Comparison of ENCODE assay signal across 9 cellular contexts in the genomic region with DNA sequence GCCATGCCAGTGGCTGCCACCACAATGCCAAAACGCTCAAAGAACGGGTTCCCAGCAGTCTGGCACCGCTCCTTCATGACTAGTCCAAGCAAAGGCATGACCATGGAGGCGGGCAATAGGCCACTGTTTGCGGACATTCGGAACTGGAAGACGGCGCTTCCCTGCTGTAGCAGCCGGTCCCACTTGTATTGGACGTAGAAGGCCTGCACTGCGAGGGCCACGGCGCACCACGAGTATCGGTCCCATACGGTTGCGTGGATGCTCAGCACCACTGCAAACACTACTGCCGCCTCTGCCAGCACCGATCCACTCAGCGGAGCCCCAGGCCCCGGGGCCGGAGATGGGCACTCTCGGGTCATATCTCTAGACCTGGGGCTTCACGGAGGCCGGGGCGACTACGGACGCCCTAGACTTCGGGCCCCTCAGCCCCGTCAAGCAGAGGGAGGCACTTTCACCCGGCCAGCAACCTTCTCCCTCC. TPM values are rescaled to one million over a fixed set of nuclear protein-coding genes. Genes with fewer than 3 reads are reported as not detected.
DNase-seq lines count a peak whose midpoint lies in the region; ATAC-seq, FAIRE-seq and TF ChIP-seq lines count a peak whose summit lies in the region.
"Had no signal": no experiment of that assay in that cellular context is flagged by ENCODE, and none has a peak within 500 bp of the region (broad histone marks: within the 10 kb centered on the region; RNA-seq: fewer than 3 reads in every experiment).

No MANE protein-coding gene starts in this region.

- intact Hi-C loops in Right ventricle myocardium superior (cut with DNase I), result no loop called here
- intact Hi-C loops in pancreas (cut with DNase I), result no loop called here

- TF ChIP-seq CTCF in pancreas (IDR thresholded peaks at IDR 0.05), result no peak

- H3K27me3 ChIP-seq in HUES6 (ENCODE audit: control insufficient read depth, insufficient read depth, low read length) (no peaks in the 10 kb centered on the region), pancreas (no peaks in the 10 kb centered on the region)

- peak overlapping the region; percentile 98 for H3K4me3 ChIP-seq in HUES6 (ENCODE audit: low read depth, low read length)
- H3K4me3 ChIP-seq in pancreas, result peak overlapping the region; percentile 74 to 92 (median 86)

- peak; percentile 65 for DNase-seq in AG20443 (ENCODE audit: low spot score)
- peak; percentile 29 for DNase-seq in GM19239 (ENCODE audit: insufficient read length, low spot score)
- peak; percentile 29 for DNase-seq in activated naive CD4-positive, alpha-beta T cell treated with anti-CD3 and anti-CD28 coated beads, Interleukin-2, amount 50 U/mL, for 16 hours
- DNase-seq in Right ventricle myocardium superior, result no peak
- DNase-seq in pancreas, result peak in 4 of 6 donors; percentile 33 to 75 (median 56)
- no peak for DNase-seq in NAMALWA (ENCODE audit: low spot score)
- DNase-seq in UCSD-AML1 (lab: John Stamatoyannopoulos, UW; ENCODE audit: unreplicated experiment), result no peak

- ATAC-seq in Right ventricle myocardium superior (ENCODE audit: poor library complexity) (peak; percentile 46), pancreas (peak; percentile 28 to 53 (median 46))

- 2% methylated on average over 30 to 31 of the region's 31 CpGs for WGBS in pancreas, 2 donors

- H3K9me3 ChIP-seq in HUES6 (ENCODE audit: control insufficient read depth, insufficient read depth, low read depth, low read length) (no peaks in the 10 kb centered on the region), pancreas (no peaks in the 10 kb centered on the region)

- no peak for FAIRE-seq in GM19239 (lab: Jason Lieb, UNC)
- FAIRE-seq in pancreas (lab: Jason Lieb, UNC), result no peak

- peaks cover 7% of the 10 kb centered on the region for H3K4me1 ChIP-seq in HUES6 (ENCODE audit: control insufficient read depth, insufficient read depth, low read length)
- peaks cover 0 to 7% (median 0%) of the 10 kb centered on the region in 3 donors for H3K4me1 ChIP-seq in pancreas

- peak overlapping the region; percentile 83; the same call in 1 of the 2 replicates for H3K27ac ChIP-seq in HUES6 (ENCODE audit: low read depth, low read length)
- peak overlapping the region; percentile 71 to 92 (median 81) for H3K27ac ChIP-seq in pancreas

- H3K36me3 ChIP-seq in HUES6 (ENCODE audit: control insufficient read depth, insufficient read depth, low read length), result peaks cover 34% of the 10 kb centered on the region
- H3K36me3 ChIP-seq in pancreas, result no peaks in the 10 kb centered on the region

- peak overlapping the region; percentile 94 for H3K9ac ChIP-seq in HUES6 (ENCODE audit: low read length)

RNA-seq across cellular contexts. Expression of a gene that starts 0.4 kb away (rescaled TPM):
- total RNA-seq in Right ventricle myocardium superior (6.4 TPM), pancreas (1 to 10 TPM; 5.7 to 8.2 (median 6.6) TPM)
- 1 to 10 TPM; 5.4 to 8.5 TPM for polyA plus RNA-seq in pancreas

RNA-seq across cellular contexts. Expression of a gene that starts 0.5 kb away (rescaled TPM):
- total RNA-seq in Right ventricle myocardium superior, result 21.0 TPM
- 10 to 100 TPM; 11.5 to 20.8 (median 13.5) TPM for total RNA-seq in pancreas
- polyA plus RNA-seq in pancreas, result 10 to 100 TPM; 10.8 to 18.0 TPM

RNA-seq across cellular contexts. Expression of a gene that starts 26.2 kb away (rescaled TPM):
- total RNA-seq in Right ventricle myocardium superior (28.7 TPM), pancreas (10 to 100 TPM; 20.7 to 48.7 (median 42.2) TPM)
- polyA plus RNA-seq in pancreas, result 10 to 100 TPM; 45.7 to 71.3 TPM
- total RNA-seq: NCI-H460 had no signal

Comparison
In these comparisons a context has a peak if more than half of its experiments do, and no peak if none do; other contexts are left out.
1. DNase-seq: peak in AG20443 (single experiment), GM19239 (single experiment), activated naive CD4-positive, alpha-beta T cell treated with anti-CD3 and anti-CD28 coated beads, Interleukin-2, amount 50 U/mL, for 16 hours (single experiment) and pancreas (4 of 6); none in Right ventricle myocardium superior (single experiment), NAMALWA (single experiment) and UCSD-AML1 (single experiment).